13 cellular contexts compared by ENCODE assay signal in genomic region chr3:90015688-90016356, GRCh38.
DNase-seq lines count a peak whose midpoint lies in the region; ATAC-seq and TF ChIP-seq lines count a peak whose summit lies in the region.
"Had no signal": no experiment of that assay in that cellular context is flagged by ENCODE, and none has a peak within 500 bp of the region (broad histone marks: within the 10 kb centered on the region; RNA-seq: fewer than 3 reads in every experiment).

No MANE protein-coding gene starts in this region.

- in situ Hi-C loops in astrocyte of the cerebellum (cut with HindIII; ENCODE audit: low sequenced_read_pairs) (no loop called here), transverse colon (cut with MboI; ENCODE audit: low pct_ligation_motif_present in 1 of 4, low pct_unique_long_range_greater_than_20kb in 1 of 4, low sequenced_read_pairs in 3 of 4) (no loop called here)

- H3K4me3 ChIP-seq in astrocyte of the cerebellum (ENCODE audit: low read depth, low read length) (no peak overlapping the region), right cardiac atrium (ENCODE audit: low read length) (no peak overlapping the region), transverse colon (no peak overlapping the region), BE2C (ENCODE audit: low read depth, low read length) (no peak overlapping the region)
- H3K4me3 ChIP-seq: esophagus muscularis mucosa, uterus had no signal

- no peak for TF ChIP-seq EP300 in transverse colon (IDR thresholded peaks at IDR 0.05; ENCODE audit: low read depth)

- no peak for DNase-seq in Right ventricle myocardium inferior (ENCODE audit: missing footprints)
- DNase-seq in cardiac septum (ENCODE audit: low spot score) = no peak
- peak; percentile 27 for DNase-seq in astrocyte of the cerebellum (ENCODE audit: low read depth)
- peak in 1 of 3 donors; percentile 29 for DNase-seq in right cardiac atrium
- no peak for DNase-seq in transverse colon
- DNase-seq in BE2C = no peak
- DNase-seq: activated naive CD4-positive, alpha-beta T cell treated with Interleukin-2 at 50 U/mL for 16 hours; CD4-positive, CD25-positive, alpha-beta regulatory T cell; stimulated activated CD4-positive, alpha-beta T cell treated with anti-CD3 and anti-CD28 coated beads, Interleukin-4, amount 100 ng/mL, for 24 hours; uterus had no signal

- H3K9me3 ChIP-seq in right cardiac atrium (ENCODE audit: control insufficient read depth, low read length) = no peaks in the 10 kb centered on the region
- no peaks in the 10 kb centered on the region for H3K9me3 ChIP-seq in transverse colon
- H3K9me3 ChIP-seq in BE2C = no peaks in the 10 kb centered on the region
- H3K9me3 ChIP-seq: esophagus muscularis mucosa, uterus had no signal

- TF ChIP-seq CTCF in astrocyte of the cerebellum (IDR thresholded peaks at IDR 0.05; ENCODE audit: low read depth, low read length, missing control alignments) = no peak
- no peak for TF ChIP-seq CTCF in transverse colon (IDR thresholded peaks at IDR 0.05)
- no peak for TF ChIP-seq CTCF in BE2C (IDR thresholded peaks at IDR 0.05; ENCODE audit: low read depth, low read length)

- no peaks in the 10 kb centered on the region for H3K36me3 ChIP-seq in transverse colon
- no peaks in the 10 kb centered on the region for H3K36me3 ChIP-seq in BE2C
- H3K36me3 ChIP-seq: esophagus muscularis mucosa, uterus had no signal

- ATAC-seq in Right ventricle myocardium inferior (peak; percentile 67), right cardiac atrium (peak; percentile 59 to 78), GM21360 (IDR thresholded peaks at IDR 0.05; ENCODE audit: unreplicated experiment) (no peak), HG02763 (IDR thresholded peaks at IDR 0.05; ENCODE audit: unreplicated experiment) (no peak)

- no peaks in the 10 kb centered on the region for H3K27me3 ChIP-seq in right cardiac atrium (ENCODE audit: control insufficient read depth, insufficient read depth)
- no peaks in the 10 kb centered on the region for H3K27me3 ChIP-seq in transverse colon
- H3K27me3 ChIP-seq in BE2C = no peaks in the 10 kb centered on the region
- H3K27me3 ChIP-seq: esophagus muscularis mucosa, uterus had no signal

- H3K4me1 ChIP-seq in right cardiac atrium (ENCODE audit: control insufficient read depth, insufficient read depth, low read length) = peaks cover 1% of the 10 kb centered on the region
- no peaks in the 10 kb centered on the region for H3K4me1 ChIP-seq in transverse colon
- H3K4me1 ChIP-seq in BE2C = no peaks in the 10 kb centered on the region
- H3K4me1 ChIP-seq: uterus had no signal

- TF ChIP-seq POLR2A in transverse colon (IDR thresholded peaks at IDR 0.05) = no peak

- WGBS in right cardiac atrium = 28% methylated on average over 4 of the region's 4 CpGs
- 21 to 41% methylated on average over 2 to 4 of the region's 4 CpGs for WGBS in transverse colon (ENCODE audit: low coverage in 1 of 2), 2 donors

- H3K27ac ChIP-seq in right cardiac atrium (ENCODE audit: low read length) = no peak overlapping the region
- no peak overlapping the region for H3K27ac ChIP-seq in transverse colon
- H3K27ac ChIP-seq: esophagus muscularis mucosa had no signal

- intact Hi-C loops in Right ventricle myocardium inferior (cut with DNase I) (no loop called here), cardiac septum (cut with DNase I) (loop anchor here (10.0 kb wide), 1 partner anchor 911 kb away; the partner anchor contains the start of gene EPHA3), right cardiac atrium (cut with DNase I) (no loop called here), transverse colon (cut with DNase I; ENCODE audit: low total_unique reads) (no loop called here)

Comparison
In these comparisons a context has a peak if more than half of its experiments do, and no peak if none do; other contexts are left out.
1. ATAC-seq: peak in Right ventricle myocardium inferior (single experiment) and right cardiac atrium (2 of 2); none in GM21360 (single experiment) and HG02763 (single experiment).